ENCODE assay signal across 17 cellular contexts in genomic region chr5:128241071-128241695, GRCh38.
"Had no signal": no experiment of that assay in that cellular context is flagged by ENCODE, and none has a peak within 500 bp of the region (broad histone marks: within the 10 kb centered on the region; RNA-seq: fewer than 3 reads in every experiment).

No MANE protein-coding gene starts in this region.

- H3K4me1 Mint-ChIP-seq: activated CD4-positive, alpha-beta T cell treated with anti-CD3 and anti-CD28 coated beads for 36 hours; natural killer cell had no signal

- H3K36me3 Mint-ChIP-seq: natural killer cell had no signal

- DNase-seq: activated CD4-positive, alpha-beta T cell treated with anti-CD3 and anti-CD28 coated beads for 36 hours; activated CD8-positive, alpha-beta memory T cell treated with anti-CD3 and anti-CD28 coated beads, Interleukin-2, amount 50 U/mL, for 48 hours; activated CD8-positive, alpha-beta T cell treated with anti-CD3 and anti-CD28 coated beads for 36 hours; activated naive CD4-positive, alpha-beta T cell treated with Interleukin-2 at 50 U/mL for 16 hours; central memory CD4-positive, alpha-beta T cell; effector memory CD4-positive, alpha-beta T cell; foreskin keratinocyte; mucosa of descending colon; natural killer cell; occipital lobe; right lobe of liver; stimulated activated CD4-positive, alpha-beta T cell treated with anti-CD3 and anti-CD28 coated beads, Interleukin-4, amount 100 ng/mL, for 24 hours; T-helper 1 cell; testis; WERI-Rb-1 had no signal

- H3K27ac Mint-ChIP-seq: activated CD4-positive, alpha-beta T cell treated with anti-CD3 and anti-CD28 coated beads for 36 hours; activated CD8-positive, alpha-beta T cell treated with anti-CD3 and anti-CD28 coated beads for 36 hours; natural killer cell; stimulated activated naive CD8-positive, alpha-beta T cell treated with anti-CD3 and anti-CD28 coated beads, Interleukin-15, Interleukin-2, amounts not matched to agents 100 ng/mL and 50 ng/mL, for 24 hours had no signal

- H3K9me3 Mint-ChIP-seq: activated CD8-positive, alpha-beta T cell treated with anti-CD3 and anti-CD28 coated beads for 36 hours; stimulated activated naive CD8-positive, alpha-beta T cell treated with anti-CD3 and anti-CD28 coated beads, Interleukin-15, Interleukin-2, amounts not matched to agents 100 ng/mL and 50 ng/mL, for 24 hours had no signal

- ATAC-seq: activated CD4-positive, alpha-beta T cell treated with anti-CD3 and anti-CD28 coated beads for 36 hours; activated CD8-positive, alpha-beta T cell treated with anti-CD3 and anti-CD28 coated beads for 36 hours; foreskin keratinocyte; mucosa of descending colon; natural killer cell; right lobe of liver had no signal

- H3K4me3 Mint-ChIP-seq: activated CD4-positive, alpha-beta T cell treated with anti-CD3 and anti-CD28 coated beads for 36 hours; activated CD8-positive, alpha-beta T cell treated with anti-CD3 and anti-CD28 coated beads for 36 hours; natural killer cell; stimulated activated naive CD8-positive, alpha-beta T cell treated with anti-CD3 and anti-CD28 coated beads, Interleukin-15, Interleukin-2, amounts not matched to agents 100 ng/mL and 50 ng/mL, for 24 hours had no signal

- H3K4me3 ChIP-seq: mucosa of descending colon, prostate gland, right lobe of liver, testis had no signal
